Comparison of ENCODE assay signal across 8 cellular contexts in genomic region chr1:231334079-231334666, GRCh38.
DNase-seq lines count a peak whose midpoint lies in the region; ATAC-seq and TF ChIP-seq lines count a peak whose summit lies in the region.

No MANE protein-coding gene starts in this region.

- no peaks in the 10 kb centered on the region for H3K27me3 ChIP-seq in neuron (ENCODE audit: insufficient read depth, low read length)

- H3K9me3 ChIP-seq in neuron (ENCODE audit: low read length): no peaks in the 10 kb centered on the region

- H2AFZ ChIP-seq in neuron (ENCODE audit: low read depth, low read length): no peak overlapping the region

- peak; percentile 24 for ATAC-seq in HG03354 (IDR thresholded peaks at IDR 0.05; ENCODE audit: poor library complexity, severe bottlenecking, unreplicated experiment)

- H3K36me3 ChIP-seq in neuron (ENCODE audit: insufficient read depth, low read length): peaks cover 9% of the 10 kb centered on the region

- TF ChIP-seq CTCF in GM12865 (IDR thresholded peaks at IDR 0.05; ENCODE audit: insufficient read depth, low read depth, low read length, missing control alignments): no peak
- no peak for TF ChIP-seq CTCF in cardiac fibroblast (IDR thresholded peaks at IDR 0.05; ENCODE audit: low read depth, low read length)

- DNase-seq in GM12865 (ENCODE audit: low read depth) (peak; percentile 53), cardiac fibroblast (ENCODE audit: low read depth in 2 of 2) (no peak), kidney glomerular epithelial cell (lab: John Stamatoyannopoulos, UW) (no peak), NCI-H146 (lab: John Stamatoyannopoulos, UW) (no peak), GM03348 (ENCODE audit: low spot score) (no peak)
- DNase-seq in stimulated activated CD4-positive, alpha-beta T cell treated with anti-CD3 and anti-CD28 coated beads, Interleukin-4, amount 100 ng/mL, for 4 hours: no peak

- H3K4me3 ChIP-seq in GM12865 (ENCODE audit: low read depth, low read length) (peak overlapping the region; percentile 64), cardiac fibroblast (replicated peaks in 1 of 2; ENCODE audit: low read depth in 2 of 2, low read length in 2 of 2) (peak overlapping the region; percentile 29 to 41), neuron (ENCODE audit: low read length) (peak overlapping the region; percentile 34)

- peaks cover 38% of the 10 kb centered on the region for H3K4me1 ChIP-seq in neuron (ENCODE audit: insufficient read depth, low read length)
